1 cellular context compared by ENCODE assay signal in the genomic region with DNA sequence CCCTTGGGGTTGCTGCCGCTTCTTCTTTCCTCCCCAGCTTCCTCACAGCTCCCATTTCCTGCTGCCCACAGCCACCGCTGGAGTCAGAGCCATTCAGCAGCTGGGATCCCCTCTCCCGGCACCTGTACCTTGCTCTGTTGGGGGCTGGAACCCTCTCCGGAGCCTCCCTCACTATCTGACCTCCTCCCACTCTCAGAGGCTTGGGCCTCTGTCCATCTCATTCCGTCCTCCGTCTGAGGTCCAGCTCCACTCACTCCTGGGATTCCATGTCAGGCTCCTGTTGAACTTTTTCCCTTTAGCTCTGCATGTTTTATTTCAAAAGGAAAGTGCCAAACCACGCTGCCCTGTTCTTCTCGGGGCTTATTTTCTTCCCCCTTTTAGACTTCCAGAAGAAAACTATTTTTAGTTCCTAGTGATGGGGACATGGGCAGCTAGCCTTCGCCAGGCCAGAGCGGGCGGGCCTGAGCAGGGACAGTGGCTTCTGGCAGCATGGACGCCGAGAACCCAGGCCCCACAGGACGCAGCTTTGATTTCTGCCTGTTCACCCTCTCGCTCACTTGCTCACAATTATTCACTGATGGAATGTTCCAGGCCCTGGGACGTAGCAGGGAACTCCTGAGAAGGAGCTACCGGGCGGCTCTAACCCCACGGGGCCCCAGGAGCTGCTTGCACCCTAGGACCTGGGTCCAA.
TF ChIP-seq lines count a peak whose summit lies in the region.

No MANE protein-coding gene starts in this region.

TF ChIP-seq in IMR-90, 13 proteins besides CTCF, POLR2A, EP300 and RAD21 (continued from another document):
- no peak for TF ChIP-seq USF2 (IDR thresholded peaks at IDR 0.05; ENCODE audit: low read depth, low read length)
- TF ChIP-seq MXI1 (IDR thresholded peaks at IDR 0.05; ENCODE audit: borderline replicate concordance, low read depth, low read length): no peak
- no peak for TF ChIP-seq RFX5 (IDR thresholded peaks at IDR 0.05; ENCODE audit: low read depth, low read length)
- no peak for TF ChIP-seq CHD1 (IDR thresholded peaks at IDR 0.05; ENCODE audit: low read depth, low read length)
- TF ChIP-seq MAZ (IDR thresholded peaks at IDR 0.05; ENCODE audit: borderline replicate concordance, low read depth, low read length): no peak
- TF ChIP-seq MAFK (IDR thresholded peaks at IDR 0.05; ENCODE audit: low read depth, low read length): no peak
- no peak for TF ChIP-seq RCOR1 (IDR thresholded peaks at IDR 0.05; ENCODE audit: insufficient replicate concordance, low read length)
TF ChIP-seq in IMR-90: peak in this region for 0.
